ENCODE assay signal across 8 cellular contexts in the genomic region with DNA sequence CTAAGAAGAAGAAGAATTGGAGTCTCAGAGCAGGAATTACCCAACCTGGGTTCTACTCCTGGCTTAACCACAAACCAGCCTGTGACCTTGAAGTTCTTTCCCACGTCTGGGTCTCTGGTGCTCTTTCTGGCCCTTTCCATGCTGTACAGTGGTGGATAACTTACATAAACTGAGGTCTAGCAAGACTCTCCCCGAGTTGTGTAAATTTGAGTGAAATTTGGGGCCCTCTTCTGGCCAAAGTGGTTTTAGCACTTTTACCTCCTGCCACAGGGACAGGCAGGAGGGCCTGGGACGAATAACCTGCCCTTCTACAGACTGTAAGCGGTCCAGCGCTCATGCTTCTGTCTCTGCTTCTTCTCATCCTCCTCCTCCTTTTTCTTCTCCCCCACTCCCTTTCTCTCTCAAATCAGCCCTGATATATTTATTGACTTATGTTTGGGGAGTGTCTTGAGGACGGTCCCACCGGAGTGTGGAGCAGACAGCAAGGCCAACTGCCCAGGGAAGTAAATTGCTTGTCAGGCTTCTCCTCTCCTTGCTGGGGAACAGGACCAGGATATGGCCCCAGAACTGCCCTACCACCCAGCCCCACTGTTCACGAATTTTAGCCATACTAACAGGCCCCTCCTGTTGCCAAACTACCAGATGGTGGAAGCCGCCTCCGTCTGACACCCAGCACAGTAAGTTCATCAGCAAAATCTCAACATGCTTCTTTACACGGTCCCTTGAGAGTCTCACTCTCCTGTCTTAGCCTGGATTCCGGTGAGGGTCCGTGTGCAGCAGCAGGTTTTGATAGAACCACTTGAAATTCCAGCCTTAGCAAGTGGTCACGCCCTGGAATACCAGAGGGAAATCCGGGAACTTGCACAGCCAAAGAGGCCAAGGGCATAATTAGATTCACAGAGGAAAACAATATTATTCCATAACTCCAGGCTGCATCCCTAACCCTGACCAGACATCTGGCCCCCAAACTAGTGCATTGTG. TPM values are rescaled to one million over a fixed set of nuclear protein-coding genes. Genes with fewer than 3 reads are reported as not detected.
A peak's percentile ranks its signal among the peaks of the same experiment; 100 is the strongest.
DNase-seq lines count a peak whose midpoint lies in the region; ATAC-seq and TF ChIP-seq lines count a peak whose summit lies in the region.

No MANE protein-coding gene starts in this region.

- H3K27me3 Mint-ChIP-seq in brain = peaks cover 9% of the 10 kb centered on the region

- TF ChIP-seq CTCF in C4-2B (conservative IDR thresholded peaks at IDR 0.05) (peak; percentile 83), LNCaP clone FGC (IDR thresholded peaks at IDR 0.05; ENCODE audit: control insufficient read depth, extremely low read depth, insufficient read depth) (peak; percentile 63), brain (conservative IDR thresholded peaks at IDR 0.05) (peak; percentile 79 to 86)

- H3K36me3 Mint-ChIP-seq in brain = no peaks in the 10 kb centered on the region

- no peak overlapping the region for H3K4me3 ChIP-seq in LNCaP clone FGC (ENCODE audit: low read depth, low read length)
- H3K4me3 ChIP-seq in skin epidermis = no peak overlapping the region

- H3K9me3 Mint-ChIP-seq in brain = peaks cover 6 to 12% (median 7%) of the 10 kb centered on the region in 5 experiments

- peak overlapping the region; percentile 9 to 77 (median 49) for H3K27ac Mint-ChIP-seq in brain

- peaks cover 33% of the 10 kb centered on the region for H3K4me1 Mint-ChIP-seq in brain

- DNase-seq in GM19238 (ENCODE audit: insufficient read length, low spot score) (peak; percentile 48), LNCaP clone FGC (ENCODE audit: low read depth) (no peak), T1000 (lab: John Stamatoyannopoulos, UW) (peak; percentile 48), hypothalamus (lab: John Stamatoyannopoulos, UW) (peak in 36 of 51 donors; percentile 6 to 81 (median 44))

- H3K4me3 Mint-ChIP-seq in brain = peak overlapping the region in 4 of 5 experiments; percentile 7 to 62 (median 32)

- no peak for ATAC-seq in GM21423 (IDR thresholded peaks at IDR 0.05; ENCODE audit: unreplicated experiment)

- H3K27ac ChIP-seq in C4-2B = no peak overlapping the region
- peak overlapping the region in 16 of 21 experiments; percentile 6 to 71 (median 28) for H3K27ac ChIP-seq in skin epidermis

RNA-seq across cellular contexts. Expression of a gene that starts 4.1 kb away (rescaled TPM):
- polyA plus RNA-seq in brain (ENCODE audit: insufficient read depth, low read depth, low replicate concordance) = 43.1 TPM

RNA-seq across cellular contexts. Expression of a gene that starts 58.5 kb away (rescaled TPM):
- 16.9 TPM for polyA plus RNA-seq in brain (ENCODE audit: insufficient read depth, low read depth, low replicate concordance)
